ENCODE assay signal across 17 cellular contexts in the genomic region with DNA sequence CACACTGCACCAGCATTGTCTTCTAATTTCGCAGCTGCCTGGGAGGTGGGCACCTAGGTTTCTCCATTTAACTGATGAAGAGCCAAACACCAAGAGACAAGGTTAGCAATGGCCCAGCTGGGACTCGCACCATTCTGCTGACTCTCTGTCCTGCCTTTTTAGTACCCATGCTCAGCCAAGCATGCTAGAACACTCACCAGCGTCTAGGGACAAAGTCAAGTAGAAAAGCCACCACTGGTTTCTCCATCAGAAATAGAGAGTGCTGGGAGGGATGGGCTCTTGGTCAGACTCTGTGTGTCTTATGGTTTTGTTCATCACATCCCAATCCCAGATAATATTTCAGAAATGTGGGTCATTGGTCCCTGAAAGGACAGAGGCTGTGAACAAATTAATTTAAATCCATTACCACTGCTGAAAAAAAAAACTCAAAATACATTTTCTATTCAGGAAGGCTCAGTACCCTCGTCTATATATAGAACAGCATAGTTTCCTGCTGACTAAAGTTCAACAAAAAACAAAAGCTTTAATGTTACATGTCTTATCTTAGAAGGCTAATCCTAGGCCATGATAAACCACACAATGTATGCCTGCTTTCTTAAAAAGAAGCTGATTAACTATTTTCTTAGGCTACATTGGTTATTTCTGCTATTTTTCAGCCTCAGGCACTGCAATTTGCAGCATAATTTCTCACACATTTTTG.
A peak's percentile ranks its signal among the peaks of the same experiment; 100 is the strongest.
DNase-seq lines count a peak whose midpoint lies in the region; ATAC-seq and TF ChIP-seq lines count a peak whose summit lies in the region.
"Had no signal": no experiment of that assay in that cellular context is flagged by ENCODE, and none has a peak within 500 bp of the region (broad histone marks: within the 10 kb centered on the region; RNA-seq: fewer than 3 reads in every experiment).

No MANE protein-coding gene starts in this region.

- ATAC-seq in CD4-positive, alpha-beta T cell (ENCODE audit: poor library complexity): no peak
- ATAC-seq: esophagus mucosa; stimulated activated naive CD8-positive, alpha-beta T cell treated with anti-CD3 and anti-CD28 coated beads, Interleukin-15, Interleukin-2, amounts not matched to agents 100 U/mL and 50 U/mL, for 24 hours; T-cell had no signal

- intact Hi-C loops in sigmoid colon (cut with DNase I): no loop called here
- intact Hi-C loops in CD4-positive, alpha-beta T cell (cut with DNase I, micrococcal nuclease): no loop called here

- no peak for TF ChIP-seq CTCF in sigmoid colon (IDR thresholded peaks at IDR 0.05)
- no peak for TF ChIP-seq CTCF in CD4-positive, alpha-beta T cell (IDR thresholded peaks at IDR 0.05)

- POLR2A ChIA-PET in CD4-positive, alpha-beta T cell (lab: Charles Lee): no interaction called here

- H3K9me3 Mint-ChIP-seq in CD4-positive, alpha-beta T cell: no peaks in the 10 kb centered on the region
- H3K9me3 Mint-ChIP-seq: T-cell had no signal

- H3K4ac ChIP-seq in mesenchymal stem cell (ENCODE audit: low read depth in 1 of 2, low read length in 2 of 2): no peak overlapping the region

- peak overlapping the region in 4 of 10 experiments; percentile 4 to 41 (median 16); a peak in 4 of 20 replicates for H3K4me3 ChIP-seq in BLaER1 treated with 17β-estradiol and CSF1 and Interleukin-3, amounts not matched to agents 10 nM and 100 nM
- H3K4me3 ChIP-seq in GM23248: no peak overlapping the region
- no peak overlapping the region for H3K4me3 ChIP-seq in mesenchymal stem cell (ENCODE audit: insufficient read depth in 1 of 2, low read depth in 1 of 2, low read length in 2 of 2)
- no peak overlapping the region for H3K4me3 ChIP-seq in sigmoid colon

- H2AK5ac ChIP-seq in mesenchymal stem cell (ENCODE audit: low read length, severe bottlenecking): no peak overlapping the region

- peak overlapping the region in 9 of 11 experiments; percentile 16 to 67 (median 53); a peak in 16 of 22 replicates for H3K27ac ChIP-seq in BLaER1 treated with 17β-estradiol and CSF1 and Interleukin-3, amounts not matched to agents 10 nM and 100 nM
- H3K27ac ChIP-seq in GM23248 (no peak overlapping the region), mesenchymal stem cell (ENCODE audit: low read length, poor library complexity, severe bottlenecking) (no peak overlapping the region), sigmoid colon (no peak overlapping the region)
- no peak overlapping the region for H3K27ac ChIP-seq in CD4-positive, alpha-beta T cell (ENCODE audit: low read depth, low read length)
- H3K27ac ChIP-seq: C4-2B had no signal

- peak overlapping the region; percentile 27 for H4K8ac ChIP-seq in mesenchymal stem cell (ENCODE audit: low read length)

- H4K20me1 ChIP-seq in BLaER1 treated with 17β-estradiol and CSF1 and Interleukin-3, amounts not matched to agents 10 nM and 100 nM: no peaks in the 10 kb centered on the region
- no peaks in the 10 kb centered on the region for H4K20me1 ChIP-seq in GM23248 (ENCODE audit: insufficient read depth)

- H3K79me2 ChIP-seq in GM23248 (ENCODE audit: insufficient read depth): no peaks in the 10 kb centered on the region

- no peaks in the 10 kb centered on the region for H3K9me2 ChIP-seq in GM23248 (ENCODE audit: insufficient read depth)

- no peak overlapping the region for H3K14ac ChIP-seq in mesenchymal stem cell (ENCODE audit: low read length in 2 of 2)

- H4K91ac ChIP-seq in mesenchymal stem cell (ENCODE audit: low read length): no peak overlapping the region

- H3K27me3 ChIP-seq in BLaER1 treated with 17β-estradiol and CSF1 and Interleukin-3, amounts not matched to agents 10 nM and 100 nM: no peaks in the 10 kb centered on the region
- H3K27me3 ChIP-seq in GM23248 (replicated peaks; ENCODE audit: insufficient read depth) (no peaks in the 10 kb centered on the region), mesenchymal stem cell (ENCODE audit: control insufficient read depth in 1 of 2, insufficient read depth in 1 of 2, low read length in 2 of 2) (no peaks in the 10 kb centered on the region), sigmoid colon (no peaks in the 10 kb centered on the region)
- H3K27me3 ChIP-seq in CD4-positive, alpha-beta T cell (ENCODE audit: control insufficient read depth, insufficient read depth, low read length): no peaks in the 10 kb centered on the region

- no peaks in the 10 kb centered on the region for H3K9me3 ChIP-seq in BLaER1 treated with 17β-estradiol and CSF1 and Interleukin-3, amounts not matched to agents 10 nM and 100 nM (replicated peaks in 1 of 11)
- H3K9me3 ChIP-seq in GM23248 (ENCODE audit: low read depth) (no peaks in the 10 kb centered on the region), mesenchymal stem cell (ENCODE audit: control insufficient read depth, low read length) (no peaks in the 10 kb centered on the region), sigmoid colon (no peaks in the 10 kb centered on the region)
- H3K9me3 ChIP-seq in CD4-positive, alpha-beta T cell (ENCODE audit: control insufficient read depth, low read length): no peaks in the 10 kb centered on the region

- H2AFZ ChIP-seq in GM23248 (no peak overlapping the region), mesenchymal stem cell (ENCODE audit: low read depth, low read length) (no peak overlapping the region)

- H3K18ac ChIP-seq in mesenchymal stem cell (ENCODE audit: low read depth in 1 of 2, low read length in 2 of 2): peak overlapping the region in 1 of 2 experiments; percentile 78

- DNase-seq in GM23248 (peak; percentile 16), amniotic epithelial cell (ENCODE audit: low read depth) (peak; percentile 69), mesenchymal stem cell (peak; percentile 57), occipital lobe (lab: John Stamatoyannopoulos, UW) (no peak), sigmoid colon (no peak), T-helper 9 cell (no peak)
- no peak for DNase-seq in CD4-positive, alpha-beta T cell
- DNase-seq: activated naive CD4-positive, alpha-beta T cell treated with Interleukin-2 at 50 U/mL for 16 hours; central memory CD4-positive, alpha-beta T cell; GDM1; NCI-H2171; stimulated activated CD4-positive, alpha-beta T cell treated with anti-CD3 and anti-CD28 coated beads, Interleukin-4, amount 100 ng/mL, for 4 hours; stimulated activated naive CD8-positive, alpha-beta T cell treated with anti-CD3 and anti-CD28 coated beads, Interleukin-15, Interleukin-2, amounts not matched to agents 100 U/mL and 50 U/mL, for 24 hours; T-cell had no signal

- no peak overlapping the region for H3K4me3 Mint-ChIP-seq in CD4-positive, alpha-beta T cell
- H3K4me3 Mint-ChIP-seq: T-cell had no signal

- no peak for TF ChIP-seq EP300 in sigmoid colon (IDR thresholded peaks at IDR 0.05)

- no peak overlapping the region for H2BK5ac ChIP-seq in mesenchymal stem cell (ENCODE audit: low read depth, low read length, poor library complexity, severe bottlenecking)

- peaks cover 12% of the 10 kb centered on the region for H3K4me1 Mint-ChIP-seq in CD4-positive, alpha-beta T cell (ENCODE audit: low read depth)

- TF ChIP-seq POLR2A in sigmoid colon (IDR thresholded peaks at IDR 0.05): no peak

- no peaks in the 10 kb centered on the region for H3K79me1 ChIP-seq in mesenchymal stem cell (replicated peaks; ENCODE audit: low read length, poor library complexity, severe bottlenecking)

- WGBS in GM23248 (ENCODE audit: low coverage in 1 of 2, low lambda C conversion rate in 2 of 2, missing lambda C conversion rate in 2 of 2), 2 experiments: 72% methylated on average over 4 of the region's 4 CpGs
- WGBS in mesenchymal stem cell: 64% methylated on average over 3 of the region's 4 CpGs
- 46 to 58% methylated on average over 4 of the region's 4 CpGs for WGBS in sigmoid colon, 2 donors

- H3K23ac ChIP-seq in mesenchymal stem cell (ENCODE audit: low read length in 2 of 2): no peak overlapping the region

- no peaks in the 10 kb centered on the region for H3F3A ChIP-seq in GM23248 (ENCODE audit: insufficient read depth)

- CTCF ChIA-PET in CD4-positive, alpha-beta T cell (lab: Charles Lee): no interaction called here

- H3K36me3 ChIP-seq in BLaER1 treated with 17β-estradiol and CSF1 and Interleukin-3, amounts not matched to agents 10 nM and 100 nM: no peaks in the 10 kb centered on the region
- no peaks in the 10 kb centered on the region for H3K36me3 ChIP-seq in GM23248 (ENCODE audit: low read depth)
- H3K36me3 ChIP-seq in mesenchymal stem cell (ENCODE audit: control insufficient read depth in 1 of 2, insufficient read depth in 2 of 2, low read depth in 1 of 2, low read length in 2 of 2): no peaks in the 10 kb centered on the region
- H3K36me3 ChIP-seq in sigmoid colon: no peaks in the 10 kb centered on the region

- in situ Hi-C loops in GM23248 (cut with MboI): no loop called here

- H3K4me1 ChIP-seq in BLaER1 treated with 17β-estradiol and CSF1 and Interleukin-3, amounts not matched to agents 10 nM and 100 nM: peaks cover 20 to 40% (median 30%) of the 10 kb centered on the region in 10 experiments
- H3K4me1 ChIP-seq in GM23248 (ENCODE audit: insufficient read depth): peaks cover 6% of the 10 kb centered on the region; the same call in 1 of the 2 replicates
- H3K4me1 ChIP-seq in mesenchymal stem cell (ENCODE audit: control insufficient read depth, insufficient read depth, low read depth, low read length): peaks cover 3% of the 10 kb centered on the region
- peaks cover 0 to 9% (median 4%) of the 10 kb centered on the region in 4 donors for H3K4me1 ChIP-seq in sigmoid colon

- H3K9ac ChIP-seq in BLaER1 treated with 17β-estradiol and CSF1 and Interleukin-3, amounts not matched to agents 10 nM and 100 nM: peak overlapping the region in 6 of 11 experiments; percentile 6 to 52 (median 24); a peak in 6 of 22 replicates
- H3K9ac ChIP-seq in GM23248: no peak overlapping the region
- H3K9ac ChIP-seq in mesenchymal stem cell (ENCODE audit: low read length): no peak overlapping the region

- H3K4me2 ChIP-seq in BLaER1 treated with 17β-estradiol and CSF1 and Interleukin-3, amounts not matched to agents 10 nM and 100 nM: peak overlapping the region; percentile 70 to 93 (median 84)
- H3K4me2 ChIP-seq in GM23248 (ENCODE audit: unreplicated experiment) (no peak overlapping the region), mesenchymal stem cell (ENCODE audit: low read length, poor library complexity, severe bottlenecking) (no peak overlapping the region)

- H2BK120ac ChIP-seq in mesenchymal stem cell (ENCODE audit: low read depth, low read length): no peak overlapping the region

- no peak overlapping the region for H2BK12ac ChIP-seq in mesenchymal stem cell (ENCODE audit: low read length in 2 of 2)

- no peak overlapping the region for H2BK15ac ChIP-seq in mesenchymal stem cell (ENCODE audit: low read depth, poor library complexity, severe bottlenecking)

- no peaks in the 10 kb centered on the region for H3K36me3 Mint-ChIP-seq in CD4-positive, alpha-beta T cell (ENCODE audit: low read depth)
- H3K36me3 Mint-ChIP-seq: T-cell had no signal

- no peaks in the 10 kb centered on the region for H3K27me3 Mint-ChIP-seq in CD4-positive, alpha-beta T cell

- H3K27ac Mint-ChIP-seq in CD4-positive, alpha-beta T cell: no peak overlapping the region
- H3K27ac Mint-ChIP-seq: T-cell had no signal

Comparison
In these comparisons a context has a peak if more than half of its experiments do, and no peak if none do; other contexts are left out.
1. H3K27ac ChIP-seq: peak in BLaER1 treated with 17β-estradiol and CSF1 and Interleukin-3, amounts not matched to agents 10 nM and 100 nM (9 of 11); none in GM23248 (single experiment), mesenchymal stem cell (single experiment), sigmoid colon (0 of 4) and CD4-positive, alpha-beta T cell (single experiment).
2. H3K4me2 ChIP-seq: peak in BLaER1 treated with 17β-estradiol and CSF1 and Interleukin-3, amounts not matched to agents 10 nM and 100 nM (11 of 11); none in GM23248 (single experiment) and mesenchymal stem cell (single experiment).
3. H3K9ac ChIP-seq: peak in BLaER1 treated with 17β-estradiol and CSF1 and Interleukin-3, amounts not matched to agents 10 nM and 100 nM (6 of 11); none in GM23248 (single experiment) and mesenchymal stem cell (single experiment).
4. DNase-seq: peak in GM23248 (single experiment), amniotic epithelial cell (single experiment) and mesenchymal stem cell (single experiment); none in occipital lobe (single experiment), sigmoid colon (single experiment), T-helper 9 cell (single experiment) and CD4-positive, alpha-beta T cell (0 of 10).